Comparison of ENCODE assay signal across 28 cellular contexts in genomic region chr10:37057280-37057679, GRCh38.
"Had no signal": no experiment of that assay in that cellular context is flagged by ENCODE, and none has a peak within 500 bp of the region (broad histone marks: within the 10 kb centered on the region; RNA-seq: fewer than 3 reads in every experiment).

No MANE protein-coding gene starts in this region.

- H3K9me3 ChIP-seq: colonic mucosa, esophagus muscularis mucosa, esophagus squamous epithelium, gastrocnemius medialis, gastroesophageal sphincter, heart left ventricle had no signal

- FAIRE-seq: colon, endometrium, endothelial cell of umbilical vein, frontal cortex had no signal

- H3K4me1 ChIP-seq: colonic mucosa, esophagus muscularis mucosa, esophagus squamous epithelium, foreskin keratinocyte, gastrocnemius medialis, gastroesophageal sphincter, heart left ventricle, heart right ventricle had no signal

- H3K27me3 ChIP-seq: colonic mucosa, esophagus squamous epithelium, foreskin keratinocyte, gastrocnemius medialis had no signal

- H3K36me3 ChIP-seq: colonic mucosa, esophagus muscularis mucosa, esophagus squamous epithelium, gastrocnemius medialis, gastroesophageal sphincter, heart left ventricle, heart right ventricle had no signal

- H3K4me3 ChIP-seq: colonic mucosa, coronary artery, dorsolateral prefrontal cortex, esophagus muscularis mucosa, esophagus squamous epithelium, gastrocnemius medialis, gastroesophageal sphincter, heart left ventricle, heart right ventricle had no signal

- H3K27ac ChIP-seq: colonic mucosa, coronary artery, dorsolateral prefrontal cortex, epithelial cell of prostate, esophagus muscularis mucosa, esophagus squamous epithelium, foreskin keratinocyte, gastrocnemius medialis, gastroesophageal sphincter, heart left ventricle, heart right ventricle had no signal

- DNase-seq: colonic mucosa; cortex of kidney; dermis blood vessel endothelial cell; dorsolateral prefrontal cortex; effector CD4-positive, alpha-beta T cell; effector CD8-positive, alpha-beta T cell; effector memory CD4-positive, alpha-beta T cell; effector memory CD8-positive, alpha-beta T cell; endodermal cell; erythroblast; esophagus squamous epithelium; foreskin fibroblast; foreskin keratinocyte; foreskin melanocyte; gastrocnemius medialis; glutamatergic neuron; head of caudate nucleus; heart left ventricle; heart right ventricle had no signal

- ATAC-seq: effector memory CD8-positive, alpha-beta T cell; esophagus mucosa; foreskin keratinocyte; gastrocnemius medialis; gastroesophageal sphincter; heart left ventricle; heart right ventricle had no signal
